ENCODE assay signal across 10 cellular contexts in genomic region chr11:78424334-78425270, GRCh38. TPM values are rescaled to one million over a fixed set of nuclear protein-coding genes. Genes with fewer than 3 reads are reported as not detected.
DNase-seq lines count a peak whose midpoint lies in the region; ATAC-seq lines count a peak whose summit lies in the region.
"Had no signal": no experiment of that assay in that cellular context is flagged by ENCODE, and none has a peak within 500 bp of the region (broad histone marks: within the 10 kb centered on the region; RNA-seq: fewer than 3 reads in every experiment).

No MANE protein-coding gene starts in this region.

- H3K36me3 Mint-ChIP-seq in activated T-cell treated with anti-CD3 and anti-CD28 coated beads, Interleukin-2, amount 50 U/mL, for 4 hours (ENCODE audit: insufficient read depth): peaks cover 3% of the 10 kb centered on the region

- ATAC-seq in GM21723 (IDR thresholded peaks at IDR 0.05; ENCODE audit: unreplicated experiment): peak; percentile 35
- no peak for ATAC-seq in activated T-cell treated with anti-CD3 and anti-CD28 coated beads, Interleukin-2, amount 50 U/mL, for 4 hours

- H3K4me1 Mint-ChIP-seq in activated T-cell treated with anti-CD3 and anti-CD28 coated beads, Interleukin-2, amount 50 U/mL, for 4 hours (ENCODE audit: low read depth): peaks cover 24% of the 10 kb centered on the region

- H3K4me3 Mint-ChIP-seq in activated T-cell treated with anti-CD3 and anti-CD28 coated beads, Interleukin-2, amount 50 U/mL, for 4 hours: no peak overlapping the region

- H3K27me3 Mint-ChIP-seq in activated T-cell treated with anti-CD3 and anti-CD28 coated beads, Interleukin-2, amount 50 U/mL, for 4 hours (ENCODE audit: low read depth): peaks cover 14% of the 10 kb centered on the region

- no peaks in the 10 kb centered on the region for H3K9me3 Mint-ChIP-seq in activated T-cell treated with anti-CD3 and anti-CD28 coated beads, Interleukin-2, amount 50 U/mL, for 4 hours

- DNase-seq in CD1c-positive myeloid dendritic cell (ENCODE audit: extremely low spot score) (peak; percentile 88), NOMO-1 treated with DMSO at 0.1 percent for 48 hours (lab: John Stamatoyannopoulos, UW; ENCODE audit: unreplicated experiment) (peak; percentile 95), globus pallidus (ENCODE audit: low spot score) (peak; percentile 37), dedifferentiated amniotic fluid mesenchymal stem cell (ENCODE audit: extremely low spot score) (no peak)
- DNase-seq in stimulated activated CD4-positive, alpha-beta T cell treated with anti-CD3 and anti-CD28 coated beads, Interleukin-2, amount 100 ng/mL, for 24 hours: no peak
- no peak for DNase-seq in NK-92 treated with Interleukin-12 subunit alpha and Interleukin-12 subunit beta, amount 100 ng/mL, for 24 hours (lab: John Stamatoyannopoulos, UW)
- no peak for DNase-seq in activated T-cell treated with anti-CD3 and anti-CD28 coated beads, Interleukin-2, amount 50 U/mL, for 4 hours
- DNase-seq: heart right ventricle, T1000 had no signal

RNA-seq across cellular contexts. Expression of gene GAB2, which starts 7.0 kb away (rescaled TPM):
- total RNA-seq in activated T-cell treated with anti-CD3 and anti-CD28 coated beads, Interleukin-2, amount 50 U/mL, for 4 hours: 1 to 10 TPM; 1.9 to 3.2 (median 3.2) TPM

Comparison
In these comparisons a context has a peak if more than half of its experiments do, and no peak if none do; other contexts are left out.
1. DNase-seq: peak in CD1c-positive myeloid dendritic cell (single experiment), NOMO-1 treated with DMSO at 0.1 percent for 48 hours (single experiment) and globus pallidus (single experiment); none in stimulated activated CD4-positive, alpha-beta T cell treated with anti-CD3 and anti-CD28 coated beads, Interleukin-2, amount 100 ng/mL, for 24 hours (0 of 2), dedifferentiated amniotic fluid mesenchymal stem cell (single experiment), NK-92 treated with Interleukin-12 subunit alpha and Interleukin-12 subunit beta, amount 100 ng/mL, for 24 hours (single experiment) and activated T-cell treated with anti-CD3 and anti-CD28 coated beads, Interleukin-2, amount 50 U/mL, for 4 hours (single experiment).